19 cellular contexts compared by ENCODE assay signal in genomic region chr7:74581916-74582440, GRCh38.
A peak's percentile ranks its signal among the peaks of the same experiment; 100 is the strongest.
DNase-seq lines count a peak whose midpoint lies in the region; FAIRE-seq and TF ChIP-seq lines count a peak whose summit lies in the region.
"Had no signal": no experiment of that assay in that cellular context is flagged by ENCODE, and none has a peak within 500 bp of the region (broad histone marks: within the 10 kb centered on the region; RNA-seq: fewer than 3 reads in every experiment).

No MANE protein-coding gene starts in this region.

- TF ChIP-seq CTCF in HEK293 (tag by site-specific recombination; IDR thresholded peaks at IDR 0.05) (no peak), bronchial epithelial cell (IDR thresholded peaks at IDR 0.05; ENCODE audit: insufficient read depth, low read length, severe bottlenecking) (no peak), thyroid gland (IDR thresholded peaks at IDR 0.05) (no peak)

- H3K9me3 ChIP-seq in HEK293 (ENCODE audit: control insufficient read depth, insufficient read depth, low read depth, low read length) (no peaks in the 10 kb centered on the region), mesenchymal stem cell (ENCODE audit: control insufficient read depth, low read length) (no peaks in the 10 kb centered on the region), thyroid gland (no peaks in the 10 kb centered on the region)
- H3K9me3 ChIP-seq: BLaER1 treated with 17β-estradiol and CSF1 and Interleukin-3, amounts not matched to agents 10 nM and 100 nM had no signal

- POLR2A ChIA-PET in HEK293 (lab: Yijun Ruan, JAX), result no interaction called here

- no peaks in the 10 kb centered on the region for H3K79me1 ChIP-seq in mesenchymal stem cell (replicated peaks; ENCODE audit: low read length, poor library complexity, severe bottlenecking)

- H3K14ac ChIP-seq in mesenchymal stem cell (ENCODE audit: low read length in 2 of 2), result no peak overlapping the region

- CTCF ChIA-PET in HEK293 (lab: Yijun Ruan, JAX), result interaction anchor here (1.2 kb wide), 1 partner anchor 181 kb away, joined by 3 read pairs; no protein-coding TSS in a partner anchor

- H2BK5ac ChIP-seq in mesenchymal stem cell (ENCODE audit: low read depth, low read length, poor library complexity, severe bottlenecking), result no peak overlapping the region

- no peak overlapping the region for H4K8ac ChIP-seq in mesenchymal stem cell (ENCODE audit: low read length)

- intact Hi-C loops in thyroid gland (cut with DNase I), result no loop called here

- no peaks in the 10 kb centered on the region for H3K4me1 ChIP-seq in HEK293 (ENCODE audit: control insufficient read depth, insufficient read depth, low read length)
- peaks cover 34% of the 10 kb centered on the region for H3K4me1 ChIP-seq in mesenchymal stem cell (ENCODE audit: control insufficient read depth, insufficient read depth, low read depth, low read length)
- peaks cover 39 to 64% of the 10 kb centered on the region in 2 donors for H3K4me1 ChIP-seq in thyroid gland

- H3K27ac ChIP-seq in HEK293 (ENCODE audit: extremely low read depth, low read depth, low read length) (no peak overlapping the region), mesenchymal stem cell (ENCODE audit: low read length, poor library complexity, severe bottlenecking) (no peak overlapping the region), thyroid gland (peak overlapping the region; percentile 56 to 95 (median 89))
- H3K27ac ChIP-seq: BLaER1 treated with 17β-estradiol and CSF1 and Interleukin-3, amounts not matched to agents 10 nM and 100 nM; KMS-11 had no signal

- H3K9ac ChIP-seq in mesenchymal stem cell (ENCODE audit: low read length), result no peak overlapping the region
- H3K9ac ChIP-seq: BLaER1 treated with 17β-estradiol and CSF1 and Interleukin-3, amounts not matched to agents 10 nM and 100 nM; KMS-11 had no signal

- FAIRE-seq in bronchial epithelial cell (lab: Jason Lieb, UNC), result no peak
- FAIRE-seq: D721Med, GM12892, GM18507, H1 had no signal

- no peak overlapping the region for H2BK120ac ChIP-seq in mesenchymal stem cell (ENCODE audit: low read depth, low read length)

- no peak overlapping the region for H2AK5ac ChIP-seq in mesenchymal stem cell (ENCODE audit: low read length, severe bottlenecking)

- no peak overlapping the region for H3K4me2 ChIP-seq in mesenchymal stem cell (ENCODE audit: low read length, poor library complexity, severe bottlenecking)
- H3K4me2 ChIP-seq: BLaER1 treated with 17β-estradiol and CSF1 and Interleukin-3, amounts not matched to agents 10 nM and 100 nM; KMS-11 had no signal

- no peaks in the 10 kb centered on the region; a peak in 1 of 3 replicates for H3K36me3 ChIP-seq in HEK293 (ENCODE audit: control insufficient read depth in 2 of 2, insufficient read depth in 1 of 2, low read length in 2 of 2)
- no peaks in the 10 kb centered on the region for H3K36me3 ChIP-seq in bronchial epithelial cell (ENCODE audit: control insufficient read depth, insufficient read depth, low read length)
- peaks cover 0 to 20% of the 10 kb centered on the region in 2 experiments for H3K36me3 ChIP-seq in mesenchymal stem cell (ENCODE audit: control insufficient read depth in 1 of 2, insufficient read depth in 2 of 2, low read depth in 1 of 2, low read length in 2 of 2)
- H3K36me3 ChIP-seq in thyroid gland, result no peaks in the 10 kb centered on the region

- 98% methylated on average over 12 of the region's 12 CpGs for WGBS in mesenchymal stem cell
- 89 to 95% methylated on average over 9 to 12 of the region's 12 CpGs for WGBS in thyroid gland, 2 donors

- TF ChIP-seq POLR2A in thyroid gland (IDR thresholded peaks at IDR 0.05), result no peak

- H2BK12ac ChIP-seq in mesenchymal stem cell (ENCODE audit: low read length in 2 of 2), result peak overlapping the region in 1 of 2 experiments; percentile 32

- H4K91ac ChIP-seq in mesenchymal stem cell (ENCODE audit: low read length), result peak overlapping the region; percentile 35

- H3K27me3 ChIP-seq in bronchial epithelial cell (ENCODE audit: control insufficient read depth, insufficient read depth, low read length) (no peaks in the 10 kb centered on the region), mesenchymal stem cell (ENCODE audit: control insufficient read depth in 1 of 2, insufficient read depth in 1 of 2, low read length in 2 of 2) (no peaks in the 10 kb centered on the region), thyroid gland (no peaks in the 10 kb centered on the region)
- H3K27me3 ChIP-seq: BLaER1 treated with 17β-estradiol and CSF1 and Interleukin-3, amounts not matched to agents 10 nM and 100 nM had no signal

- DNase-seq in bronchial epithelial cell (ENCODE audit: low read depth), result peak; percentile 68
- DNase-seq in mesenchymal stem cell, result no peak
- DNase-seq in thyroid gland, result no peak
- no peak for DNase-seq in NCI-H1694 treated with DMSO at 0.1 percent for 48 hours (lab: John Stamatoyannopoulos, UW)
- no peak for DNase-seq in stimulated activated CD4-positive, alpha-beta T cell treated with anti-CD3 and anti-CD28 coated beads, Interleukin-4, amount 100 ng/mL, for 24 hours
- DNase-seq in NCI-H146 (lab: John Stamatoyannopoulos, UW), result no peak
- DNase-seq: CD8-positive, alpha-beta T cell; HFFc6; NCI-H1417; NCI-H2029; NCI-H345; NCI-H524 treated with DMSO at 0.1 percent for 48 hours had no signal

- H3K18ac ChIP-seq in mesenchymal stem cell (ENCODE audit: low read depth in 1 of 2, low read length in 2 of 2), result no peak overlapping the region

- no peak overlapping the region for H2BK15ac ChIP-seq in mesenchymal stem cell (ENCODE audit: low read depth, poor library complexity, severe bottlenecking)

- H3K23ac ChIP-seq in mesenchymal stem cell (ENCODE audit: low read length in 2 of 2), result no peak overlapping the region

- no peak overlapping the region for H2AFZ ChIP-seq in mesenchymal stem cell (ENCODE audit: low read depth, low read length)

- H3K4me3 ChIP-seq in HEK293 (ENCODE audit: low read depth, low read length), result no peak overlapping the region
- H3K4me3 ChIP-seq in bronchial epithelial cell (ENCODE audit: low read depth, low read length), result no peak overlapping the region
- no peak overlapping the region for H3K4me3 ChIP-seq in mesenchymal stem cell (ENCODE audit: insufficient read depth in 1 of 2, low read depth in 1 of 2, low read length in 2 of 2)
- no peak overlapping the region for H3K4me3 ChIP-seq in thyroid gland (replicated peaks in 1 of 3)
- H3K4me3 ChIP-seq: BLaER1 treated with 17β-estradiol and CSF1 and Interleukin-3, amounts not matched to agents 10 nM and 100 nM had no signal

- H3K4ac ChIP-seq in mesenchymal stem cell (ENCODE audit: low read depth in 1 of 2, low read length in 2 of 2), result no peak overlapping the region

TF ChIP-seq in HEK293, 187 proteins besides CTCF, POLR2A, EP300 and RAD21:
- TF ChIP-seq ZNF121 (tag by site-specific recombination; IDR thresholded peaks at IDR 0.05) (0 out of 2 replicates have a peak, but pooled peaks have one; percentile 11), ZBTB44 (tag by site-specific recombination; IDR thresholded peaks at IDR 0.05) (no peak)

Comparison
In these comparisons a context has a peak if more than half of its experiments do, and no peak if none do; other contexts are left out.
1. H3K27ac ChIP-seq: peak in thyroid gland (3 of 3); none in HEK293 (single experiment) and mesenchymal stem cell (single experiment).